Comparison of ENCODE assay signal across 22 cellular contexts in genomic region chr17:79425686-79426085, GRCh38.
"Had no signal": no experiment of that assay in that cellular context is flagged by ENCODE, and none has a peak within 500 bp of the region (broad histone marks: within the 10 kb centered on the region; RNA-seq: fewer than 3 reads in every experiment).

No MANE protein-coding gene starts in this region.

- ATAC-seq: HepG2, SK-N-SH treated with all-trans-retinoic acid at 6 μM for 48 hours had no signal

- H3K27ac ChIP-seq: RWPE1, SJCRH30 had no signal

- H3K4me3 ChIP-seq: MG63, SJCRH30 had no signal

- H3K36me3 ChIP-seq: MG63, SJCRH30 had no signal

- H3K9me3 ChIP-seq: MG63, SJCRH30 had no signal

- DNase-seq: IMR-90, Karpas-422, KG1, MG63, NCI-H1092, NCI-H1105 treated with DMSO at 0.1 percent for 48 hours, NCI-H1417 treated with DMSO at 0.1 percent for 48 hours, NCI-H146, NCI-H1694 treated with DMSO at 0.1 percent for 48 hours, NCI-H1930, NCI-H2081, NCI-H2107, NCI-H2227 treated with DMSO at 0.1 percent for 48 hours, NCI-H524, NCI-H526 treated with DMSO at 0.1 percent for 48 hours, NCI-H774, SHP77 treated with DMSO at 0.1 percent for 48 hours, SJCRH30 had no signal

- FAIRE-seq: HepG2, RCC 7860 had no signal

- H3K4me1 ChIP-seq: SJCRH30 had no signal
